Comparison of ENCODE assay signal across 19 cellular contexts in genomic region chr9:68869020-68869419, GRCh38.
"Had no signal": no experiment of that assay in that cellular context is flagged by ENCODE, and none has a peak within 500 bp of the region (broad histone marks: within the 10 kb centered on the region; RNA-seq: fewer than 3 reads in every experiment).

No MANE protein-coding gene starts in this region.

- H3K4me1 ChIP-seq: thyroid gland had no signal

- H3K36me3 ChIP-seq: pancreas, thyroid gland had no signal

- H3K36me3 Mint-ChIP-seq: activated naive CD4-positive, alpha-beta T cell treated with anti-CD3 and anti-CD28 coated beads, Interleukin-2, amount 50 U/mL, for 72 hours had no signal

- H3K4me3 Mint-ChIP-seq: activated B cell treated with CpG ODN at 0.5 μM for 24 hours; activated CD8-positive, alpha-beta T cell treated with anti-CD3 and anti-CD28 coated beads for 36 hours; activated T-cell treated with anti-CD3 and anti-CD28 coated beads, Interleukin-2, amount 50 U/mL, for 72 hours; central memory CD8-positive, alpha-beta T cell; naive B cell; stimulated activated naive B cell treated with anti-CD40 and anti-IgM and Interleukin-4, amounts not matched to agents 10 μg/mL and 1 μg/mL and 100 μg/mL, for 72 hours had no signal

- DNase-seq: activated B cell treated with CpG ODN at 0.5 μM for 24 hours; activated CD4-positive, alpha-beta T cell treated with anti-CD3 and anti-CD28 coated beads for 48 hours; activated CD8-positive, alpha-beta memory T cell treated with anti-CD3 and anti-CD28 coated beads, Interleukin-2, amount 50 U/mL, for 4 hours; activated CD8-positive, alpha-beta T cell treated with anti-CD3 and anti-CD28 coated beads for 36 hours; activated gamma-delta T cell; activated T-cell treated with anti-CD3 and anti-CD28 coated beads, Interleukin-2, amount 50 U/mL, for 72 hours; cortex of kidney; effector CD8-positive, alpha-beta T cell; foreskin fibroblast; glutamatergic neuron; left cardiac atrium; naive B cell; pancreas; stimulated activated CD4-positive, alpha-beta T cell treated with anti-CD3 and anti-CD28 coated beads, Interleukin-4, amount 100 ng/mL, for 1 hour; stimulated activated naive B cell treated with anti-CD40 and anti-IgM and Interleukin-4, amounts not matched to agents 10 μg/mL and 1 μg/mL and 100 μg/mL, for 72 hours; T-helper 2 cell; thyroid gland had no signal

- H3K4me3 ChIP-seq: pancreas, thyroid gland had no signal

- H3K27ac Mint-ChIP-seq: activated B cell treated with CpG ODN at 0.5 μM for 24 hours; activated CD8-positive, alpha-beta T cell treated with anti-CD3 and anti-CD28 coated beads for 36 hours; activated naive CD4-positive, alpha-beta T cell treated with anti-CD3 and anti-CD28 coated beads, Interleukin-2, amount 50 U/mL, for 72 hours; activated T-cell treated with anti-CD3 and anti-CD28 coated beads, Interleukin-2, amount 50 U/mL, for 72 hours had no signal

- H3K4me1 Mint-ChIP-seq: activated B cell treated with CpG ODN at 0.5 μM for 24 hours; central memory CD8-positive, alpha-beta T cell; naive B cell had no signal

- H3K27me3 Mint-ChIP-seq: activated B cell treated with CpG ODN at 0.5 μM for 24 hours; central memory CD8-positive, alpha-beta T cell; naive B cell; stimulated activated naive B cell treated with anti-CD40 and anti-IgM and Interleukin-4, amounts not matched to agents 10 μg/mL and 1 μg/mL and 100 μg/mL, for 72 hours had no signal

- H3K27me3 ChIP-seq: pancreas, thyroid gland had no signal

- H3K27ac ChIP-seq: pancreas, thyroid gland had no signal

- H3K9me3 Mint-ChIP-seq: activated B cell treated with CpG ODN at 0.5 μM for 24 hours; activated CD8-positive, alpha-beta T cell treated with anti-CD3 and anti-CD28 coated beads for 36 hours; activated naive CD4-positive, alpha-beta T cell treated with anti-CD3 and anti-CD28 coated beads, Interleukin-2, amount 50 U/mL, for 72 hours; activated T-cell treated with anti-CD3 and anti-CD28 coated beads, Interleukin-2, amount 50 U/mL, for 72 hours; central memory CD8-positive, alpha-beta T cell; naive B cell; stimulated activated naive B cell treated with anti-CD40 and anti-IgM and Interleukin-4, amounts not matched to agents 10 μg/mL and 1 μg/mL and 100 μg/mL, for 72 hours had no signal

- ATAC-seq: activated CD8-positive, alpha-beta T cell treated with anti-CD3 and anti-CD28 coated beads for 36 hours; activated naive CD4-positive, alpha-beta T cell treated with anti-CD3 and anti-CD28 coated beads, Interleukin-2, amount 50 U/mL, for 72 hours; activated T-cell treated with anti-CD3 and anti-CD28 coated beads, Interleukin-2, amount 50 U/mL, for 72 hours; stimulated activated naive B cell treated with anti-CD40 and anti-IgM and Interleukin-4, amounts not matched to agents 10 μg/mL and 1 μg/mL and 100 μg/mL, for 72 hours had no signal
